10 cellular contexts compared by ENCODE assay signal in genomic region chr4:3107271-3108185, GRCh38. TPM values are rescaled to one million over a fixed set of nuclear protein-coding genes. Genes with fewer than 3 reads are reported as not detected.
DNase-seq lines count a peak whose midpoint lies in the region; ATAC-seq and TF ChIP-seq lines count a peak whose summit lies in the region.
"Had no signal": no experiment of that assay in that cellular context is flagged by ENCODE, and none has a peak within 500 bp of the region (broad histone marks: within the 10 kb centered on the region; RNA-seq: fewer than 3 reads in every experiment).

No MANE protein-coding gene starts in this region.

- TF ChIP-seq CTCF in chondrocyte (IDR thresholded peaks at IDR 0.05): no peak

- H3K27ac Mint-ChIP-seq in chondrocyte (ENCODE audit: unreplicated experiment): peak overlapping the region; percentile 90

- no peak overlapping the region for H3K4me3 Mint-ChIP-seq in chondrocyte (ENCODE audit: unreplicated experiment)

- H3K36me3 Mint-ChIP-seq in chondrocyte (ENCODE audit: low read depth): peaks cover 14% of the 10 kb centered on the region

- DNase-seq in GM04503 (ENCODE audit: low read depth): peak; percentile 52
- no peak for DNase-seq in chondrocyte (ENCODE audit: low spot score)
- peak; percentile 69 for DNase-seq in iris pigment epithelial cell (ENCODE audit: low read depth)
- peak; percentile 62 for DNase-seq in stromal cell of bone marrow (ENCODE audit: low read depth)
- DNase-seq in T1000 (lab: John Stamatoyannopoulos, UW): no peak
- DNase-seq in activated CD4-positive, alpha-beta T cell treated with anti-CD3 and anti-CD28 coated beads for 48 hours: no peak
- DNase-seq: NCI-H748 treated with DMSO at 0.1 percent for 48 hours had no signal

- H3K9me3 Mint-ChIP-seq in chondrocyte (ENCODE audit: low read depth): no peaks in the 10 kb centered on the region

- ATAC-seq in HG03442 (IDR thresholded peaks at IDR 0.05; ENCODE audit: unreplicated experiment) (no peak), HG03457 (IDR thresholded peaks at IDR 0.05; ENCODE audit: unreplicated experiment) (no peak)

- peaks cover 39% of the 10 kb centered on the region for H3K4me1 Mint-ChIP-seq in chondrocyte (ENCODE audit: low read depth)

- H3K27me3 Mint-ChIP-seq in chondrocyte (ENCODE audit: low read depth): no peaks in the 10 kb centered on the region

RNA-seq across cellular contexts. Expression of gene HTT, which starts 33.0 kb away (rescaled TPM):
- 27.3 to 54.7 TPM (median 38.5 TPM) in 3 replicates for total RNA-seq in chondrocyte

RNA-seq across cellular contexts. Expression of gene HTT-AS, which starts 33.2 kb away (rescaled TPM):
- not detected in 3 replicates for total RNA-seq in chondrocyte
- total RNA-seq: HT1080 had no signal

Comparison
In these comparisons a context has a peak if more than half of its experiments do, and no peak if none do; other contexts are left out.
1. DNase-seq: peak in GM04503 (single experiment), iris pigment epithelial cell (single experiment) and stromal cell of bone marrow (single experiment); none in chondrocyte (single experiment), T1000 (single experiment) and activated CD4-positive, alpha-beta T cell treated with anti-CD3 and anti-CD28 coated beads for 48 hours (single experiment).